Comparison of ENCODE assay signal across 1 cellular context in the genomic region with DNA sequence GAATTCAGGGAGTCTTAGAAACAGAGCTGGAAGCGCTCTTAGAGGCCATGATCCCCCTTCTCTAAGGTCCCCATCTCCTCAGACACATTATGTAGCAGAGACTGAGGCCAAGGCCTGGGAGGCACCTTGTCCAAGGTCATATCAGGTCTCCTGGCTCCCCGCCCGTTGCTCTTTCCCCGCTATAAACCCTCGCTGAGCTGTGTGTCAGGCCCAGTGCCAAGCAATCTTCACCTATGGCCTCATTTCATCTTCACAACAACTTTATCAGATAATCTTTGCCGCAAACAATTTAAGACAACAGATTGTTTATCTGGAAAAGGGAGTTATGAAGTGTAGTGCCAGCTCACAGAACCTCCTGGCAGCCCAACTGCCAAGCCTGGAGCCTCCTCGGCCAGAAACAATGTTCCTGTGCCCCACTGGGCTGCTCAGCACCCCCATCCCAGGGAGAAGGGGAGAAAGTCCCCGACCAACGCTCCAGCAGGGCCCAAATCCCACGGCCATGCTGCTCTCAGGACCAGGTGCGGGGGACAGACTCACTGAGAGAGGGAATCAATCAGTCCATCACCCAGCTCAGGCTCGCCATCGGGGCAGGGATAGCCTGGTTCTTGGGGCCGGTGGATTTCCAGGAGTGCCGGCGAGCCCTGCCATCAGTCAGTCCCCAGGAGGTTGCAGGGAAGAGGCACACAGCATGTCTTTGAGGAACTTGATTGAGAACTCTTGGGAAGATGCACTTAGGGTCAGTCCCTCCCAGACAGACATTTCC.
TF ChIP-seq lines count a peak whose summit lies in the region.

No MANE protein-coding gene starts in this region.

TF ChIP-seq in HepG2, 621 proteins besides CTCF, POLR2A, EP300 and RAD21 (continues in another document):
- TF ChIP-seq ZBTB46 (CRISPR knock-in tag; IDR thresholded peaks at IDR 0.05; ENCODE audit: borderline replicate concordance) (no peak), E2F2 (CRISPR knock-in tag; IDR thresholded peaks at IDR 0.05; ENCODE audit: borderline replicate concordance) (no peak), ZNF280B (CRISPR knock-in tag; IDR thresholded peaks at IDR 0.05; ENCODE audit: borderline replicate concordance) (0 out of 2 replicates have a peak, but pooled peaks have one; percentile 37), ZNF605 (CRISPR knock-in tag; IDR thresholded peaks at IDR 0.05) (no peak), ZNF33A (CRISPR knock-in tag; IDR thresholded peaks at IDR 0.05; ENCODE audit: borderline replicate concordance) (no peak), HDAC2 (CRISPR knock-in tag; IDR thresholded peaks at IDR 0.05) (no peak), SALL1 (CRISPR knock-in tag; IDR thresholded peaks at IDR 0.05) (peak; percentile 44; the same call in 1 of the 2 replicates), RXRB (CRISPR knock-in tag; IDR thresholded peaks at IDR 0.05; ENCODE audit: borderline replicate concordance) (peak; percentile 78), PPARG (CRISPR knock-in tag; conservative IDR thresholded peaks at IDR 0.05) (peak; percentile 54), TRIM24 (CRISPR knock-in tag; IDR thresholded peaks at IDR 0.05) (no peak), MED13 (CRISPR knock-in tag; IDR thresholded peaks at IDR 0.05) (no peak), THRA (CRISPR knock-in tag; IDR thresholded peaks at IDR 0.05; ENCODE audit: borderline replicate concordance) (peak; percentile 80; the same call in 1 of the 2 replicates), RXRA (CRISPR knock-in tag; IDR thresholded peaks at IDR 0.05) (peak; percentile 60), XRCC5 (optimal IDR thresholded peaks at IDR 0.05; ENCODE audit: low read length) (peak; percentile 21), RARA (CRISPR knock-in tag; IDR thresholded peaks at IDR 0.05) (peak; percentile 52), NRL (CRISPR knock-in tag; IDR thresholded peaks at IDR 0.05; ENCODE audit: borderline replicate concordance) (peak; percentile 54; the same call in 1 of the 2 replicates), FOXP1 (IDR thresholded peaks at IDR 0.05) (no peak), FOXP1 (CRISPR knock-in tag; IDR thresholded peaks at IDR 0.05) (peak; percentile 15; the same call in 1 of the 2 replicates)
- TF ChIP-seq, protein P1, sequence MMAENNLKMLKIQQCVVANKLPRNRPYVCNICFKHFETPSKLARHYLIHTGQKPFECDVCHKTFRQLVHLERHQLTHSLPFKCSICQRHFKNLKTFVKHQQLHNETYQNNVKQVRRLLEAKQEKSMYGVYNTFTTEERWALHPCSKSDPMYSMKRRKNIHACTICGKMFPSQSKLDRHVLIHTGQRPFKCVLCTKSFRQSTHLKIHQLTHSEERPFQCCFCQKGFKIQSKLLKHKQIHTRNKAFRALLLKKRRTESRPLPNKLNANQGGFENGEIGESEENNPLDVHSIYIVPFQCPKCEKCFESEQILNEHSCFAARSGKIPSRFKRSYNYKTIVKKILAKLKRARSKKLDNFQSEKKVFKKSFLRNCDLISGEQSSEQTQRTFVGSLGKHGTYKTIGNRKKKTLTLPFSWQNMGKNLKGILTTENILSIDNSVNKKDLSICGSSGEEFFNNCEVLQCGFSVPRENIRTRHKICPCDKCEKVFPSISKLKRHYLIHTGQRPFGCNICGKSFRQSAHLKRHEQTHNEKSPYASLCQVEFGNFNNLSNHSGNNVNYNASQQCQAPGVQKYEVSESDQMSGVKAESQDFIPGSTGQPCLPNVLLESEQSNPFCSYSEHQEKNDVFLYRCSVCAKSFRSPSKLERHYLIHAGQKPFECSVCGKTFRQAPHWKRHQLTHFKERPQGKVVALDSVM (CRISPR knock-in tag; IDR thresholded peaks at IDR 0.05), result 0 out of 2 replicates have a peak, but pooled peaks have one; percentile 14
- TF ChIP-seq, protein P2, sequence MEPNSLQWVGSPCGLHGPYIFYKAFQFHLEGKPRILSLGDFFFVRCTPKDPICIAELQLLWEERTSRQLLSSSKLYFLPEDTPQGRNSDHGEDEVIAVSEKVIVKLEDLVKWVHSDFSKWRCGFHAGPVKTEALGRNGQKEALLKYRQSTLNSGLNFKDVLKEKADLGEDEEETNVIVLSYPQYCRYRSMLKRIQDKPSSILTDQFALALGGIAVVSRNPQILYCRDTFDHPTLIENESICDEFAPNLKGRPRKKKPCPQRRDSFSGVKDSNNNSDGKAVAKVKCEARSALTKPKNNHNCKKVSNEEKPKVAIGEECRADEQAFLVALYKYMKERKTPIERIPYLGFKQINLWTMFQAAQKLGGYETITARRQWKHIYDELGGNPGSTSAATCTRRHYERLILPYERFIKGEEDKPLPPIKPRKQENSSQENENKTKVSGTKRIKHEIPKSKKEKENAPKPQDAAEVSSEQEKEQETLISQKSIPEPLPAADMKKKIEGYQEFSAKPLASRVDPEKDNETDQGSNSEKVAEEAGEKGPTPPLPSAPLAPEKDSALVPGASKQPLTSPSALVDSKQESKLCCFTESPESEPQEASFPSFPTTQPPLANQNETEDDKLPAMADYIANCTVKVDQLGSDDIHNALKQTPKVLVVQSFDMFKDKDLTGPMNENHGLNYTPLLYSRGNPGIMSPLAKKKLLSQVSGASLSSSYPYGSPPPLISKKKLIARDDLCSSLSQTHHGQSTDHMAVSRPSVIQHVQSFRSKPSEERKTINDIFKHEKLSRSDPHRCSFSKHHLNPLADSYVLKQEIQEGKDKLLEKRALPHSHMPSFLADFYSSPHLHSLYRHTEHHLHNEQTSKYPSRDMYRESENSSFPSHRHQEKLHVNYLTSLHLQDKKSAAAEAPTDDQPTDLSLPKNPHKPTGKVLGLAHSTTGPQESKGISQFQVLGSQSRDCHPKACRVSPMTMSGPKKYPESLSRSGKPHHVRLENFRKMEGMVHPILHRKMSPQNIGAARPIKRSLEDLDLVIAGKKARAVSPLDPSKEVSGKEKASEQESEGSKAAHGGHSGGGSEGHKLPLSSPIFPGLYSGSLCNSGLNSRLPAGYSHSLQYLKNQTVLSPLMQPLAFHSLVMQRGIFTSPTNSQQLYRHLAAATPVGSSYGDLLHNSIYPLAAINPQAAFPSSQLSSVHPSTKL (CRISPR knock-in tag; IDR thresholded peaks at IDR 0.05), result peak; percentile 50; the same call in 1 of the 2 replicates
- TF ChIP-seq, protein P3, sequence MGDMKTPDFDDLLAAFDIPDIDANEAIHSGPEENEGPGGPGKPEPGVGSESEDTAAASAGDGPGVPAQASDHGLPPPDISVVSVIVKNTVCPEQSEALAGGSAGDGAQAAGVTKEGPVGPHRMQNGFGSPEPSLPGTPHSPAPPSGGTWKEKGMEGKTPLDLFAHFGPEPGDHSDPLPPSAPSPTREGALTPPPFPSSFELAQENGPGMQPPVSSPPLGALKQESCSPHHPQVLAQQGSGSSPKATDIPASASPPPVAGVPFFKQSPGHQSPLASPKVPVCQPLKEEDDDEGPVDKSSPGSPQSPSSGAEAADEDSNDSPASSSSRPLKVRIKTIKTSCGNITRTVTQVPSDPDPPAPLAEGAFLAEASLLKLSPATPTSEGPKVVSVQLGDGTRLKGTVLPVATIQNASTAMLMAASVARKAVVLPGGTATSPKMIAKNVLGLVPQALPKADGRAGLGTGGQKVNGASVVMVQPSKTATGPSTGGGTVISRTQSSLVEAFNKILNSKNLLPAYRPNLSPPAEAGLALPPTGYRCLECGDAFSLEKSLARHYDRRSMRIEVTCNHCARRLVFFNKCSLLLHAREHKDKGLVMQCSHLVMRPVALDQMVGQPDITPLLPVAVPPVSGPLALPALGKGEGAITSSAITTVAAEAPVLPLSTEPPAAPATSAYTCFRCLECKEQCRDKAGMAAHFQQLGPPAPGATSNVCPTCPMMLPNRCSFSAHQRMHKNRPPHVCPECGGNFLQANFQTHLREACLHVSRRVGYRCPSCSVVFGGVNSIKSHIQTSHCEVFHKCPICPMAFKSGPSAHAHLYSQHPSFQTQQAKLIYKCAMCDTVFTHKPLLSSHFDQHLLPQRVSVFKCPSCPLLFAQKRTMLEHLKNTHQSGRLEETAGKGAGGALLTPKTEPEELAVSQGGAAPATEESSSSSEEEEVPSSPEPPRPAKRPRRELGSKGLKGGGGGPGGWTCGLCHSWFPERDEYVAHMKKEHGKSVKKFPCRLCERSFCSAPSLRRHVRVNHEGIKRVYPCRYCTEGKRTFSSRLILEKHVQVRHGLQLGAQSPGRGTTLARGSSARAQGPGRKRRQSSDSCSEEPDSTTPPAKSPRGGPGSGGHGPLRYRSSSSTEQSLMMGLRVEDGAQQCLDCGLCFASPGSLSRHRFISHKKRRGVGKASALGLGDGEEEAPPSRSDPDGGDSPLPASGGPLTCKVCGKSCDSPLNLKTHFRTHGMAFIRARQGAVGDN (CRISPR knock-in tag; IDR thresholded peaks at IDR 0.05), result peak; percentile 33; the same call in 1 of the 2 replicates
